Comparison of ENCODE assay signal across 38 cellular contexts in the genomic region with DNA sequence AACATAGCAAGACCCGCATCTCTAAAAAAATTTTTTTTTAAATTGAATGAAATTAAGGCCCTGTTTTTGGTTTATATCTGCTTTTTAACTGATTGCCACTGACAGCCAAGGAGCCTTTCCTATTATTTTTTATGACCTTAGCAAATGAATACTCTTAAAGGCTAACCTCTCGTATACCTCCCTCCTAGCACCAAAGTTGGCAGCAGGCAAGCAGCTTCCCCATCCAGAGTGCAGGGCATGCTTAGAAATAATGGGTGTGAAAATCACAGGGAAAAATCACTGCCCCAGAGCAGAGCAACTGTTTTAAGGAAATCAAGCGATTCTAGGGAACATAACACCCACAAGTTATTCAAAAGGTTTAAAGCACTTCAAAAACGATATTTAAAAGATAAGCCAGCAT. TPM values are rescaled to one million over a fixed set of nuclear protein-coding genes. Genes with fewer than 3 reads are reported as not detected.
"Had no signal": no experiment of that assay in that cellular context is flagged by ENCODE, and none has a peak within 500 bp of the region (broad histone marks: within the 10 kb centered on the region; RNA-seq: fewer than 3 reads in every experiment).

No MANE protein-coding gene starts in this region.

- H3K9me3 ChIP-seq: adrenal gland, ascending aorta, body of pancreas, breast epithelium had no signal

- H3K27me3 ChIP-seq: adrenal gland, ascending aorta, body of pancreas, brain microvascular endothelial cell, breast epithelium, cardiac muscle cell had no signal

- H3K36me3 ChIP-seq: adrenal gland, ascending aorta, brain microvascular endothelial cell, breast epithelium, cardiac muscle cell had no signal

- DNase-seq: activated effector memory CD4-positive, alpha-beta T cell treated with anti-CD3 and anti-CD28 coated beads, Interleukin-2, amount 50 U/mL, for 16 hours; activated effector memory CD4-positive, alpha-beta T cell treated with Interleukin-2 at 50 U/mL for 16 hours; activated gamma-delta T cell treated with Interleukin-2 at 50 U/mL for 16 hours; activated naive CD4-positive, alpha-beta T cell; activated naive CD4-positive, alpha-beta T cell treated with anti-CD3 and anti-CD28 coated beads for 36 hours; activated naive CD4-positive, alpha-beta T cell treated with anti-CD3 and anti-CD28 coated beads, Interleukin-2, amount 10 ng/mL, durations not matched to agents 7 days and 5 days; activated naive CD4-positive, alpha-beta T cell treated with anti-CD3 and anti-CD28 coated beads, Interleukin-2, amount 50 U/mL, for 16 hours; activated naive CD4-positive, alpha-beta T cell treated with Interleukin-2 at 50 U/mL for 16 hours; activated naive CD8-positive, alpha-beta T cell treated with anti-CD3 and anti-CD28 coated beads for 36 hours; activated naive CD8-positive, alpha-beta T cell treated with anti-CD3 and anti-CD28 coated beads, Interleukin-2, amount 10 ng/mL, durations not matched to agents 7 days and 5 days; activated naive CD8-positive, alpha-beta T cell treated with anti-CD3 and anti-CD28 coated beads, Interleukin-2, amount 50 U/mL, for 24 hours; activated T-cell treated with anti-CD3 and anti-CD28 coated beads for 4 hours; activated T-cell treated with anti-CD3 and anti-CD28 coated beads, Interleukin-2, amount 50 U/mL, for 1 hour; activated T-cell treated with anti-CD3 and anti-CD28 coated beads, Interleukin-2, amount 50 U/mL, for 24 hours; activated T-cell treated with anti-CD3 and anti-CD28 coated beads, Interleukin-2, amount 50 U/mL, for 4 hours; activated T-cell treated with anti-CD3 and anti-CD28 coated beads, Interleukin-2, amount 50 U/mL, for 48 hours; activated T-cell treated with anti-CD3 and anti-CD28 coated beads, Interleukin-2, amount 50 U/mL, for 72 hours; adrenal gland; amniotic stem cell; amygdala; anterior cingulate cortex; aorta; body of pancreas; brain microvascular endothelial cell; caudate nucleus; central memory CD4-positive, alpha-beta T cell; cerebellar nuclear complex had no signal

- H3K27ac ChIP-seq: adrenal gland, ascending aorta, body of pancreas, brain microvascular endothelial cell, breast epithelium, cardiac muscle cell had no signal

- FAIRE-seq: astrocyte, bronchial epithelial cell had no signal

- H3K4me1 ChIP-seq: adrenal gland, ascending aorta, body of pancreas, breast epithelium had no signal

- H3K4me3 ChIP-seq: adrenal gland, ascending aorta, body of pancreas, breast epithelium, cardiac muscle cell had no signal

- ATAC-seq: activated naive CD4-positive, alpha-beta T cell treated with anti-CD3 and anti-CD28 coated beads, Interleukin-2, amount 50 U/mL, for 72 hours; activated naive CD8-positive, alpha-beta T cell treated with anti-CD3 and anti-CD28 coated beads, Interleukin-2, amount 50 U/mL, for 24 hours; activated T-cell treated with anti-CD3 and anti-CD28 coated beads, Interleukin-2, amount 50 U/mL, for 4 hours; activated T-cell treated with anti-CD3 and anti-CD28 coated beads, Interleukin-2, amount 50 U/mL, for 72 hours; activated T-helper 17 cell treated with anti-CD3 and anti-CD28 coated beads, Interleukin-2, amount 50 U/mL, for 72 hours; body of pancreas had no signal

RNA-seq across cellular contexts. Expression of a gene that starts 20.7 kb away (rescaled TPM):
- total RNA-seq: cardiac muscle cell had no signal
- polyA plus RNA-seq: cardiac muscle cell had no signal

RNA-seq across cellular contexts. Expression of a gene that starts 32.4 kb away (rescaled TPM):
- total RNA-seq: bronchial epithelial cell had no signal

RNA-seq across cellular contexts. Expression of a gene that starts 33.1 kb away (rescaled TPM):
- total RNA-seq: activated T-helper 1 cell treated with anti-CD3 and anti-CD28 coated beads, Interleukin-12 subunit alpha, Interleukin-12 subunit beta, Interleukin-2, Interleukin-4 antibody, amounts not matched to agents 30 ng/mL and 10 ng/mL and 1 ng/mL, durations not matched to agents 14 hours and 24 hours and 36 hours; aorta; ascending aorta; body of pancreas; bronchial epithelial cell; cardiac muscle cell; cardiac septum; cerebellum; chondrocyte had no signal
- polyA plus RNA-seq: aorta, cardiac muscle cell had no signal
